Comparison of ENCODE assay signal across 19 cellular contexts in the genomic region with DNA sequence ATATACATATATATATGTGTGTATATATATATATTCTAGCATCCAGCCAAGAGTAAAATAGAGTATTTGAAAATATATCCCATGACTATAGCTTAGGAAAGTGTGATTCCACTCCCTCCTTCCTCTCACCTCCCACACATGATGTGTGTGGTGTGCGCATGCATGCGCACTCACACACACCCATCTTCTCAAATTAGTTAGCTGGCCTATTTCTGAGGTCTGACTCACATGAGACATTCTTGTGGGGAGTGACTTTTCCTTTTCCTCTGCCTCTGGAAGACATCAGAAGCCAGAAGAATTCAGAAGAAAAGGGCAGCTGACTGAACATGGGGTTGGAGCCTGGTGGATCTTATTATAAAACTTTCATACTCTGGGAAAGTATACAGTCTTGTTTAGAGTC.
DNase-seq lines count a peak whose midpoint lies in the region; ATAC-seq and TF ChIP-seq lines count a peak whose summit lies in the region.
"Had no signal": no experiment of that assay in that cellular context is flagged by ENCODE, and none has a peak within 500 bp of the region (broad histone marks: within the 10 kb centered on the region; RNA-seq: fewer than 3 reads in every experiment).

No MANE protein-coding gene starts in this region.

- DNase-seq in head of caudate nucleus (peak in 26 of 42 donors; percentile 1 to 64 (median 18)), middle frontal gyrus (ENCODE audit: extremely low spot score, low spot score) (peak; percentile 24), superior temporal gyrus (ENCODE audit: extremely low spot score) (peak; percentile 11), body of pancreas (no peak), NCI-H1436 (lab: John Stamatoyannopoulos, UW) (no peak)
- no peak for DNase-seq in activated CD8-positive, alpha-beta memory T cell treated with anti-CD3 and anti-CD28 coated beads, Interleukin-2, amount 10 ng/mL, durations not matched to agents 7 days and 5 days
- DNase-seq: AML-193; Caco-2; Calu3; CD4-positive, alpha-beta T cell; CD8-positive, alpha-beta T cell; DMS79 treated with DMSO at 0.1 percent for 48 hours; GF-D8 had no signal

- intact Hi-C loops in head of caudate nucleus (cut with DNase I), result no loop called here
- intact Hi-C loops in body of pancreas (cut with DNase I), result no loop called here

- H3K27me3 ChIP-seq in HUES64 (ENCODE audit: insufficient read depth, low read length) (no peaks in the 10 kb centered on the region), body of pancreas (no peaks in the 10 kb centered on the region)
- H3K27me3 ChIP-seq: BLaER1 treated with 17β-estradiol and CSF1 and Interleukin-3, amounts not matched to agents 10 nM and 100 nM had no signal

- no peaks in the 10 kb centered on the region for H3K36me3 ChIP-seq in HUES64 (ENCODE audit: insufficient read depth, low read length)
- no peaks in the 10 kb centered on the region for H3K36me3 ChIP-seq in body of pancreas (replicated peaks in 1 of 2; ENCODE audit: insufficient read depth in 1 of 2, low read depth in 2 of 2)
- H3K36me3 ChIP-seq: BLaER1 treated with 17β-estradiol and CSF1 and Interleukin-3, amounts not matched to agents 10 nM and 100 nM had no signal

- TF ChIP-seq CTCF in body of pancreas (IDR thresholded peaks at IDR 0.05), result no peak

- CTCF ChIA-PET in activated CD8-positive, alpha-beta memory T cell treated with anti-CD3 and anti-CD28 coated beads, Interleukin-2, amount 10 ng/mL, durations not matched to agents 7 days and 5 days (lab: Charles Lee), result no interaction called here

- ATAC-seq in body of pancreas, result no peak
- no peak for ATAC-seq in activated CD8-positive, alpha-beta memory T cell treated with anti-CD3 and anti-CD28 coated beads, Interleukin-2, amount 10 ng/mL, durations not matched to agents 7 days and 5 days
- ATAC-seq: A549; CD8-positive, alpha-beta T cell had no signal

- no peak overlapping the region for H3K4me3 Mint-ChIP-seq in activated CD8-positive, alpha-beta memory T cell treated with anti-CD3 and anti-CD28 coated beads, Interleukin-2, amount 10 ng/mL, durations not matched to agents 7 days and 5 days
- H3K4me3 Mint-ChIP-seq: B cell; CD4-positive, alpha-beta T cell; CD8-positive, alpha-beta T cell had no signal

- peaks cover 37% of the 10 kb centered on the region for H3K9me3 Mint-ChIP-seq in activated CD8-positive, alpha-beta memory T cell treated with anti-CD3 and anti-CD28 coated beads, Interleukin-2, amount 10 ng/mL, durations not matched to agents 7 days and 5 days (ENCODE audit: low read depth)

- H3K27ac ChIP-seq in HUES64 (ENCODE audit: low read depth, low read length) (no peak overlapping the region), body of pancreas (no peak overlapping the region)
- H3K27ac ChIP-seq: 22Rv1; A549; BLaER1 treated with 17β-estradiol and CSF1 and Interleukin-3, amounts not matched to agents 10 nM and 100 nM; C4-2B had no signal

- peaks cover 92% of the 10 kb centered on the region for H3K9me3 ChIP-seq in HUES64 (ENCODE audit: insufficient read depth, low read depth, low read length)
- H3K9me3 ChIP-seq in body of pancreas, result no peaks in the 10 kb centered on the region

- 90% methylated on average over 2 of the region's 2 CpGs for WGBS in HUES64
- 94 to 98% methylated on average over 2 of the region's 2 CpGs for WGBS in body of pancreas, 2 donors

- no peaks in the 10 kb centered on the region for H3K27me3 Mint-ChIP-seq in activated CD8-positive, alpha-beta memory T cell treated with anti-CD3 and anti-CD28 coated beads, Interleukin-2, amount 10 ng/mL, durations not matched to agents 7 days and 5 days
- H3K27me3 Mint-ChIP-seq: B cell; CD4-positive, alpha-beta T cell had no signal

- H3K27ac Mint-ChIP-seq in activated CD8-positive, alpha-beta memory T cell treated with anti-CD3 and anti-CD28 coated beads, Interleukin-2, amount 10 ng/mL, durations not matched to agents 7 days and 5 days, result no peak overlapping the region
- H3K27ac Mint-ChIP-seq: B cell; CD4-positive, alpha-beta T cell; CD8-positive, alpha-beta T cell had no signal

- 0 out of 2 replicates have a peak overlapping the region, but pooled peaks have one; percentile 4 for H3K4me3 ChIP-seq in HUES64 (ENCODE audit: low read length)
- no peak overlapping the region for H3K4me3 ChIP-seq in body of pancreas
- H3K4me3 ChIP-seq: A549; BLaER1 treated with 17β-estradiol and CSF1 and Interleukin-3, amounts not matched to agents 10 nM and 100 nM had no signal

- H3K36me3 Mint-ChIP-seq in activated CD8-positive, alpha-beta memory T cell treated with anti-CD3 and anti-CD28 coated beads, Interleukin-2, amount 10 ng/mL, durations not matched to agents 7 days and 5 days, result no peaks in the 10 kb centered on the region
- H3K36me3 Mint-ChIP-seq: CD8-positive, alpha-beta T cell had no signal

- no peak overlapping the region for H3K9ac ChIP-seq in HUES64 (ENCODE audit: low read depth, low read length)
- H3K9ac ChIP-seq: BLaER1 treated with 17β-estradiol and CSF1 and Interleukin-3, amounts not matched to agents 10 nM and 100 nM had no signal

- no peak for TF ChIP-seq POLR2A in body of pancreas (IDR thresholded peaks at IDR 0.05)

- H3K4me1 ChIP-seq in HUES64 (ENCODE audit: insufficient read depth, low read length) (no peaks in the 10 kb centered on the region), body of pancreas (no peaks in the 10 kb centered on the region)
- H3K4me1 ChIP-seq: A549; BLaER1 treated with 17β-estradiol and CSF1 and Interleukin-3, amounts not matched to agents 10 nM and 100 nM; Caco-2 had no signal

- H3K4me1 Mint-ChIP-seq in activated CD8-positive, alpha-beta memory T cell treated with anti-CD3 and anti-CD28 coated beads, Interleukin-2, amount 10 ng/mL, durations not matched to agents 7 days and 5 days, result no peaks in the 10 kb centered on the region
- H3K4me1 Mint-ChIP-seq: B cell had no signal

Comparison
In these comparisons a context has a peak if more than half of its experiments do, and no peak if none do; other contexts are left out.
1. DNase-seq: peak in head of caudate nucleus (26 of 42), middle frontal gyrus (single experiment) and superior temporal gyrus (single experiment); none in body of pancreas (0 of 4), activated CD8-positive, alpha-beta memory T cell treated with anti-CD3 and anti-CD28 coated beads, Interleukin-2, amount 10 ng/mL, durations not matched to agents 7 days and 5 days (single experiment) and NCI-H1436 (single experiment).